ENCODE assay signal across 11 cellular contexts in the genomic region with DNA sequence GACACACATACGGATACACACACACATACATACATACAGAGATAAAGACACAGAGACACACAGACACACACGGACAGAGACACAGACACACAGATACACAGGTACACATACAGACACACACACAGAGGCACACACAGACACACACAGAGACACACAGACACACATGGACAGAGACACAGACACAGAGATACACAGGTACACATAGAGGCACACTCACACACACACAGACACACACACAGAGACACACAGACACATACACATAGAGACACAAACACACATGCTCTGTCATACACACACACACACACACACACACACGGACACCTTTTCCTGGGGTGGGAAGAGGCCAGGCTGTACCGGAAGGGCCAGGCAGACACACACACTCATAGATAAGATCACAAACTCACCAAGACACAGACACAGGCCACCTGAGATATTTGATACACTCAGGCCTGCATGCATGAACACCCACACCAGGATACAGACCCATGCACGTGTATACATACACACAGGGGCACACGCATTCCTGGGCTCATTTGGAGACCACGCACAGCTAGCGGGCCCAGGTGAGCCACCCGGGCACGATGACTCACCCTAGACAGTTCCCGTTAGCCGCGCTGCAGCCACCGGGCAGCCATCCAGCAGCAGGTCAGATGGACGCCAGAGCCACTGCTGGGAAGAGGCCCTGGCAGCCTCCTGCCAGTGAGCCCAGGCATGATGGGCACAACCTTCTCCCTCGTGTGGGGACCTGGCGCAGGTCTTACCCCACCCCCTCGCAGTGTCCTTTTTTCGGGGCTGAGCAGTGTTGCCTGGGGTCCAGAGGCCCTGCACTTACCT. TPM values are rescaled to one million over a fixed set of nuclear protein-coding genes. Genes with fewer than 3 reads are reported as not detected.
DNase-seq lines count a peak whose midpoint lies in the region; ATAC-seq, FAIRE-seq and TF ChIP-seq lines count a peak whose summit lies in the region.
"Had no signal": no experiment of that assay in that cellular context is flagged by ENCODE, and none has a peak within 500 bp of the region (broad histone marks: within the 10 kb centered on the region; RNA-seq: fewer than 3 reads in every experiment).

No MANE protein-coding gene starts in this region.

- CTCF ChIA-PET in CD8-positive, alpha-beta T cell (lab: Charles Lee), result interaction anchor here (0.8 to 2.0 kb wide), 2 partner anchors 57 to 65 kb away, joined by 5 to 8 read pairs; no protein-coding TSS in a partner anchor
- CTCF ChIA-PET in endothelial cell of umbilical vein (lab: Charles Lee), result interaction anchor here (1.1 to 1.9 kb wide), 2 partner anchors 10 to 66 kb away, joined by 3 to 14 read pairs; no protein-coding TSS in a partner anchor

- peaks cover 15% of the 10 kb centered on the region for H3K4me1 Mint-ChIP-seq in CD8-positive, alpha-beta T cell (ENCODE audit: low read depth)
- H3K4me1 Mint-ChIP-seq in neural crest cell, result peaks cover 11% of the 10 kb centered on the region

- H4K20me1 ChIP-seq in endothelial cell of umbilical vein (replicated peaks; ENCODE audit: control insufficient read depth, extremely low read depth, insufficient read depth, low read length), result no peaks in the 10 kb centered on the region

- H3K9ac ChIP-seq in NT2/D1 (ENCODE audit: insufficient read length, low read depth) (peak overlapping the region; percentile 56), endothelial cell of umbilical vein (replicated peaks; ENCODE audit: extremely low read depth, insufficient read depth, low read length) (no peak overlapping the region)

- BruUV-seq in endothelial cell of umbilical vein (replicated peaks; lab: Mats Ljungman, UMichigan), result no TSS peak

- no peaks in the 10 kb centered on the region for H3K9me1 ChIP-seq in endothelial cell of umbilical vein (replicated peaks; ENCODE audit: control insufficient read depth, extremely low read depth, insufficient read depth, low read length)

- peaks cover 9% of the 10 kb centered on the region for H3K27me3 ChIP-seq in CD8-positive, alpha-beta T cell (ENCODE audit: insufficient read depth, low read length)
- H3K27me3 ChIP-seq in NT2/D1 (ENCODE audit: insufficient read depth, insufficient read length) (peaks cover 40% of the 10 kb centered on the region), endothelial cell of umbilical vein (ENCODE audit: control insufficient read depth in 2 of 2, insufficient read depth in 2 of 2, low read length in 2 of 2) (no peaks in the 10 kb centered on the region)

- TF ChIP-seq POLR2A in endothelial cell of umbilical vein (IDR thresholded peaks at IDR 0.05; ENCODE audit: low read depth, low read length), result no peak

- intact Hi-C loops in CD8-positive, alpha-beta T cell (cut with DNase I, micrococcal nuclease), result loop anchor here in 1 of 2 experiments (10.0 kb wide), 2 partner anchors 325 to 375 kb away; partner anchors contain the start of gene BRF1
- intact Hi-C loops in endothelial cell of umbilical vein (cut with micrococcal nuclease), result loop anchor here (5.0 to 10.0 kb wide), 2 partner anchors 215 to 322 kb away; partner anchors contain the start of gene BRF1

- no peaks in the 10 kb centered on the region for H3K9me3 Mint-ChIP-seq in CD8-positive, alpha-beta T cell
- H3K9me3 Mint-ChIP-seq in neural crest cell, result no peaks in the 10 kb centered on the region
- H3K9me3 Mint-ChIP-seq: stimulated activated effector memory CD8-positive, alpha-beta T cell treated with anti-CD3 and anti-CD28 coated beads, Interleukin-12 subunit alpha, Interleukin-12 subunit beta, amount 100 ng/mL, for 72 hours had no signal

- no peak overlapping the region for H3K4me2 ChIP-seq in endothelial cell of umbilical vein (ENCODE audit: insufficient read depth, low read length)

- H3K36me3 ChIP-seq in CD8-positive, alpha-beta T cell (ENCODE audit: insufficient read depth, low read length), result no peaks in the 10 kb centered on the region
- H3K36me3 ChIP-seq in NT2/D1 (ENCODE audit: insufficient read depth, insufficient read length, low read length), result no peaks in the 10 kb centered on the region
- H3K36me3 ChIP-seq in endothelial cell of umbilical vein (ENCODE audit: control insufficient read depth in 2 of 2, extremely low read depth in 1 of 2, insufficient read depth in 2 of 2, low read length in 2 of 2), result no peaks in the 10 kb centered on the region

- H3K27me3 Mint-ChIP-seq in CD8-positive, alpha-beta T cell (ENCODE audit: low read depth), result peaks cover 17% of the 10 kb centered on the region
- peaks cover 34% of the 10 kb centered on the region for H3K27me3 Mint-ChIP-seq in neural crest cell (ENCODE audit: low read depth)

- dilution Hi-C loops in endothelial cell of umbilical vein (cut with MboI; ENCODE audit: extremely low pct_ligation_motif_present, low sequenced_read_pairs), result no loop called here

- FAIRE-seq in endothelial cell of umbilical vein (lab: Jason Lieb, UNC), result peak; percentile 62

- peak overlapping the region; percentile 4 for H3K4me3 Mint-ChIP-seq in CD8-positive, alpha-beta T cell
- H3K4me3 Mint-ChIP-seq in neural crest cell, result peak overlapping the region; percentile 5

- no peak overlapping the region for H3K4me3 ChIP-seq in CD8-positive, alpha-beta T cell (ENCODE audit: low read depth, low read length)
- H3K4me3 ChIP-seq in NT2/D1 (ENCODE audit: insufficient read length, low read depth) (no peak overlapping the region), endothelial cell of umbilical vein (replicated peaks in 1 of 3; ENCODE audit: insufficient read depth in 1 of 3, low read depth in 1 of 3, low read length in 3 of 3) (no peak overlapping the region)

- ATAC-seq in CD8-positive, alpha-beta T cell, result no peak
- ATAC-seq in HG03108 (IDR thresholded peaks at IDR 0.05; ENCODE audit: unreplicated experiment) (no peak), GM18873 (IDR thresholded peaks at IDR 0.05; ENCODE audit: low FRiP score, unreplicated experiment) (no peak)
- ATAC-seq: stimulated activated effector memory CD8-positive, alpha-beta T cell treated with anti-CD3 and anti-CD28 coated beads, Interleukin-12 subunit alpha, Interleukin-12 subunit beta, amount 100 ng/mL, for 72 hours had no signal

- H3K27ac ChIP-seq in CD8-positive, alpha-beta T cell (ENCODE audit: low read depth, low read length), result no peak overlapping the region
- no peak overlapping the region for H3K27ac ChIP-seq in endothelial cell of umbilical vein (ENCODE audit: insufficient read depth, low read depth, low read length)

- TF ChIP-seq CTCF in CD8-positive, alpha-beta T cell (IDR thresholded peaks at IDR 0.05), result no peak
- TF ChIP-seq CTCF in endothelial cell of umbilical vein (IDR thresholded peaks at IDR 0.05; ENCODE audit: extremely low read depth in 1 of 2, insufficient read depth in 1 of 2, low read depth in 1 of 2, low read length in 2 of 2) (no peak), neural crest cell (conservative IDR thresholded peaks at IDR 0.05) (no peak)

- POLR2A ChIA-PET in CD8-positive, alpha-beta T cell (lab: Charles Lee), result no interaction called here
- POLR2A ChIA-PET in endothelial cell of umbilical vein (lab: Charles Lee), result no interaction called here

- no peaks in the 10 kb centered on the region for H3K79me2 ChIP-seq in endothelial cell of umbilical vein (ENCODE audit: control insufficient read depth, insufficient read depth, low read length)

- H3K27ac Mint-ChIP-seq in CD8-positive, alpha-beta T cell, result no peak overlapping the region
- H3K27ac Mint-ChIP-seq in neural crest cell (ENCODE audit: unreplicated experiment), result no peak overlapping the region
- H3K27ac Mint-ChIP-seq: stimulated activated effector memory CD8-positive, alpha-beta T cell treated with anti-CD3 and anti-CD28 coated beads, Interleukin-12 subunit alpha, Interleukin-12 subunit beta, amount 100 ng/mL, for 72 hours had no signal

- DNase-seq in CD8-positive, alpha-beta T cell, result no peak
- DNase-seq in NT2/D1 (ENCODE audit: low read depth, low spot score), result no peak
- peak; percentile 54 for DNase-seq in endothelial cell of umbilical vein (ENCODE audit: low read depth, low spot score)
- DNase-seq in neural crest cell (ENCODE audit: low read depth, low spot score), result no peak
- DNase-seq in GF-D8 (lab: John Stamatoyannopoulos, UW), result no peak
- DNase-seq in SKM-1 (lab: John Stamatoyannopoulos, UW; ENCODE audit: unreplicated experiment), result no peak
- DNase-seq: activated T-cell treated with anti-CD3 and anti-CD28 coated beads, Interleukin-2, amount 50 U/mL, for 1 hour; DND-41 had no signal

- H3K4me1 ChIP-seq in CD8-positive, alpha-beta T cell (ENCODE audit: insufficient read depth, low read length), result peaks cover 8% of the 10 kb centered on the region
- peaks cover 28% of the 10 kb centered on the region for H3K4me1 ChIP-seq in NT2/D1 (ENCODE audit: insufficient read depth, insufficient read length)
- H3K4me1 ChIP-seq in endothelial cell of umbilical vein (ENCODE audit: control insufficient read depth, extremely low read depth, insufficient read depth, low read length), result peaks cover 12% of the 10 kb centered on the region

- no peak overlapping the region for H2AFZ ChIP-seq in endothelial cell of umbilical vein (ENCODE audit: low read depth, low read length)

- H3K9me3 ChIP-seq in CD8-positive, alpha-beta T cell (ENCODE audit: low read length), result no peaks in the 10 kb centered on the region
- H3K9me3 ChIP-seq in NT2/D1 (ENCODE audit: insufficient read depth, low read length) (no peaks in the 10 kb centered on the region), endothelial cell of umbilical vein (replicated peaks; ENCODE audit: control insufficient read depth, insufficient read depth, low read length) (no peaks in the 10 kb centered on the region)

- H3K36me3 Mint-ChIP-seq in CD8-positive, alpha-beta T cell, result no peaks in the 10 kb centered on the region
- no peaks in the 10 kb centered on the region for H3K36me3 Mint-ChIP-seq in neural crest cell (ENCODE audit: low read depth)

RNA-seq across cellular contexts. Expression of gene AHNAK2, which starts 1.8 kb away (rescaled TPM):
- total RNA-seq in CD8-positive, alpha-beta T cell, result under 1 TPM; 0.06 to 0.14 TPM
- total RNA-seq in endothelial cell of umbilical vein, result 68.7 and 81.9 TPM in 2 replicates
- 16.6 and 17.7 TPM in 2 replicates for polyA plus RNA-seq in endothelial cell of umbilical vein
- 20.2 and 20.8 TPM in 2 replicates for polyA plus RNA-seq in endothelial cell of umbilical vein (2011; cell fraction: cytosol; rRNA removed)
- polyA plus RNA-seq in endothelial cell of umbilical vein (2011; cell fraction: nucleus; rRNA removed), result 86.6 and 90.9 TPM in 2 replicates
- polyA plus RNA-seq in endothelial cell of umbilical vein (2012), result 76.1 and 85.2 TPM in 2 replicates
- 72.8 and 76.9 TPM in 2 replicates for polyA minus RNA-seq in endothelial cell of umbilical vein
- 25.0 TPM for polyA minus RNA-seq in endothelial cell of umbilical vein (2011; cell fraction: cytosol; rRNA and poly(A)+ RNA removed)
- 87.1 and 88.1 TPM in 2 replicates for polyA minus RNA-seq in endothelial cell of umbilical vein (2011; cell fraction: nucleus; rRNA and poly(A)+ RNA removed)
- total RNA-seq in neural crest cell, result 1.4 TPM in 2 replicates

RNA-seq across cellular contexts. Expression of gene CLBA1, which starts 5.6 kb away (rescaled TPM):
- 1 to 10 TPM in 1 of 2 experiments, under 1 TPM in 1; 0.84 to 1.0 TPM for total RNA-seq in CD8-positive, alpha-beta T cell
- 5.3 and 5.6 TPM in 2 replicates for total RNA-seq in endothelial cell of umbilical vein
- polyA plus RNA-seq in endothelial cell of umbilical vein, result 4.9 and 5.2 TPM in 2 replicates
- polyA plus RNA-seq in endothelial cell of umbilical vein (2011; cell fraction: cytosol; rRNA removed), result 4.7 and 5.5 TPM in 2 replicates
- polyA plus RNA-seq in endothelial cell of umbilical vein (2011; cell fraction: nucleus; rRNA removed), result 8.2 and 8.8 TPM in 2 replicates
- 3.3 and 4.7 TPM in 2 replicates for polyA plus RNA-seq in endothelial cell of umbilical vein (2012)
- polyA minus RNA-seq in endothelial cell of umbilical vein, result 2.5 and 3.0 TPM in 2 replicates
- 5.3 TPM for polyA minus RNA-seq in endothelial cell of umbilical vein (2011; cell fraction: cytosol; rRNA and poly(A)+ RNA removed)
- polyA minus RNA-seq in endothelial cell of umbilical vein (2011; cell fraction: nucleus; rRNA and poly(A)+ RNA removed), result 2.5 and 3.0 TPM in 2 replicates
- 12.2 and 14.1 TPM in 2 replicates for total RNA-seq in neural crest cell

RNA-seq across cellular contexts. Expression of gene CDCA4, which starts 40.9 kb away (rescaled TPM):
- total RNA-seq in CD8-positive, alpha-beta T cell, result 10 to 100 TPM; 20.2 to 22.9 TPM
- 44.5 and 46.3 TPM in 2 replicates for total RNA-seq in endothelial cell of umbilical vein
- polyA plus RNA-seq in endothelial cell of umbilical vein, result 29.9 and 35.5 TPM in 2 replicates
- polyA plus RNA-seq in endothelial cell of umbilical vein (2011; cell fraction: cytosol; rRNA removed), result 25.0 and 29.3 TPM in 2 replicates
- 16.5 and 17.0 TPM in 2 replicates for polyA plus RNA-seq in endothelial cell of umbilical vein (2011; cell fraction: nucleus; rRNA removed)
- polyA plus RNA-seq in endothelial cell of umbilical vein (2012), result 21.2 and 29.7 TPM in 2 replicates
- polyA minus RNA-seq in endothelial cell of umbilical vein, result 17.8 and 19.9 TPM in 2 replicates
- polyA minus RNA-seq in endothelial cell of umbilical vein (2011; cell fraction: cytosol; rRNA and poly(A)+ RNA removed), result 25.6 TPM
- 7.7 and 8.7 TPM in 2 replicates for polyA minus RNA-seq in endothelial cell of umbilical vein (2011; cell fraction: nucleus; rRNA and poly(A)+ RNA removed)
- total RNA-seq in neural crest cell, result 55.0 and 58.2 TPM in 2 replicates

RNA-seq across cellular contexts. Expression of gene PLD4, which starts 55.3 kb away (rescaled TPM):
- total RNA-seq in CD8-positive, alpha-beta T cell, result under 1 TPM; 0.31 to 0.43 TPM
- total RNA-seq in endothelial cell of umbilical vein (0.05 and 0.11 TPM in 2 replicates), neural crest cell (0.02 and 0.05 TPM in 2 replicates)
- polyA plus RNA-seq in endothelial cell of umbilical vein, result 0.01 and 0.03 TPM in 2 replicates
- 0.01 TPM in 1 of 2 replicates, not detected in the other for polyA plus RNA-seq in endothelial cell of umbilical vein (2011; cell fraction: cytosol; rRNA removed)
- polyA plus RNA-seq in endothelial cell of umbilical vein (2011; cell fraction: nucleus; rRNA removed), result 0.11 and 0.18 TPM in 2 replicates
- not detected in 2 replicates for polyA plus RNA-seq in endothelial cell of umbilical vein (2012)
- 0.11 and 0.15 TPM in 2 replicates for polyA minus RNA-seq in endothelial cell of umbilical vein
- not detected for polyA minus RNA-seq in endothelial cell of umbilical vein (2011; cell fraction: cytosol; rRNA and poly(A)+ RNA removed)
- 0.14 TPM in 1 of 2 replicates, not detected in the other for polyA minus RNA-seq in endothelial cell of umbilical vein (2011; cell fraction: nucleus; rRNA and poly(A)+ RNA removed)

Comparison
In these comparisons a context has a peak if more than half of its experiments do, and no peak if none do; other contexts are left out.
1. RNA of gene AHNAK2, which starts 1.8 kb away (total RNA-seq): 68.7 to 81.9 TPM in endothelial cell of umbilical vein; 1.4 TPM in neural crest cell and 0.06 to 0.14 TPM in CD8-positive, alpha-beta T cell; every median in the first group is over 10 times any median in the second.